In the genomic region with DNA sequence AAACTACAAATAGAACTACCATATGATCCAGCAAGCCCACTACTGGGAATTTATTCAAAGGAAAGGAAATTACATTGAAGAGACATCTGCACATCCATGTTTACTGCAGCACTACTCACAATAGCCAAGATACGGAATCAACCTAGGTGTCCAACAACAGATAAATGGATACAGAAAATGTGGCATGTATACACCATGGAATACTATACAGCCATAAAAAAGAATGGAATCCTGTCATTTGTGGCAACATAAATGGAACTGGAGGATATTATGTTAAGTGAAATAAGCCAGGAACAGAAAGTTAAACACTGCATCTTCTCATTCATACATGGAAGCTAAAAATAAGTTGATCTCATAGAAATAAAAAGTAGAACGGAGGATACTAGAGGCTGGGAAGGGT, we compare ENCODE assay signal across 2 cellular contexts.
TF ChIP-seq lines count a peak whose summit lies in the region.

No MANE protein-coding gene starts in this region.

TF ChIP-seq in HEK293, 187 proteins besides CTCF, POLR2A, EP300 and RAD21:
- TF ChIP-seq ZNF146 (tag by site-specific recombination; IDR thresholded peaks at IDR 0.05) (peak; percentile 64), ZNF660 (tag by site-specific recombination; IDR thresholded peaks at IDR 0.05) (no peak)

TF ChIP-seq in K562, 482 proteins besides CTCF, POLR2A, EP300 and RAD21:
- TF ChIP-seq RBM25 (IDR thresholded peaks at IDR 0.05; ENCODE audit: low read depth, low read length, severe bottlenecking) (peak; percentile 24), ZNF146 (CRISPR knock-in tag; IDR thresholded peaks at IDR 0.05; ENCODE audit: unreplicated experiment) (peak; percentile 80), ZNF77 (CRISPR knock-in tag; IDR thresholded peaks at IDR 0.05) (no peak)
